17 cellular contexts compared by ENCODE assay signal in genomic region chr12:132476421-132476820, GRCh38. TPM values are rescaled to one million over a fixed set of nuclear protein-coding genes. Genes with fewer than 3 reads are reported as not detected.
DNase-seq lines count a peak whose midpoint lies in the region; ATAC-seq and TF ChIP-seq lines count a peak whose summit lies in the region.
"Had no signal": no experiment of that assay in that cellular context is flagged by ENCODE, and none has a peak within 500 bp of the region (broad histone marks: within the 10 kb centered on the region; RNA-seq: fewer than 3 reads in every experiment).

No MANE protein-coding gene starts in this region.

- H3K4me1 Mint-ChIP-seq in activated CD8-positive, alpha-beta memory T cell treated with anti-CD3 and anti-CD28 coated beads, Interleukin-2, amount 10 ng/mL, durations not matched to agents 7 days and 5 days: peaks cover 31% of the 10 kb centered on the region
- H3K4me1 Mint-ChIP-seq in CD14-positive monocyte (peaks cover 38% of the 10 kb centered on the region), memory B cell (peaks cover 47% of the 10 kb centered on the region)
- H3K4me1 Mint-ChIP-seq in activated CD8-positive, alpha-beta T cell treated with anti-CD3 and anti-CD28 coated beads for 36 hours (ENCODE audit: low read depth): peaks cover 34% of the 10 kb centered on the region

- TF ChIP-seq CTCF in CD14-positive monocyte (IDR thresholded peaks at IDR 0.05): no peak
- no peak for TF ChIP-seq CTCF in activated CD8-positive, alpha-beta T cell treated with anti-CD3 and anti-CD28 coated beads for 36 hours (IDR thresholded peaks at IDR 0.05)

- H3K27ac Mint-ChIP-seq in activated CD8-positive, alpha-beta memory T cell treated with anti-CD3 and anti-CD28 coated beads, Interleukin-2, amount 10 ng/mL, durations not matched to agents 7 days and 5 days: peak overlapping the region; percentile 46
- H3K27ac Mint-ChIP-seq in CD14-positive monocyte (peak overlapping the region in 6 of 7 donors; percentile 61 to 92 (median 86)), memory B cell (peak overlapping the region; percentile 73)
- peak overlapping the region; percentile 57 for H3K27ac Mint-ChIP-seq in activated CD8-positive, alpha-beta T cell treated with anti-CD3 and anti-CD28 coated beads for 36 hours

- intact Hi-C loops in CD14-positive monocyte (cut with micrococcal nuclease): no loop called here
- intact Hi-C loops in activated CD8-positive, alpha-beta T cell treated with anti-CD3 and anti-CD28 coated beads for 36 hours (cut with micrococcal nuclease): no loop called here

- POLR2A ChIA-PET in activated CD8-positive, alpha-beta T cell treated with anti-CD3 and anti-CD28 coated beads for 36 hours (lab: Charles Lee): no interaction called here

- no peak for ATAC-seq in activated CD8-positive, alpha-beta memory T cell treated with anti-CD3 and anti-CD28 coated beads, Interleukin-2, amount 10 ng/mL, durations not matched to agents 7 days and 5 days
- no peak for ATAC-seq in activated CD8-positive, alpha-beta T cell treated with anti-CD3 and anti-CD28 coated beads for 36 hours
- no peak for ATAC-seq in memory B cell (ENCODE audit: low read depth)
- ATAC-seq: pancreas had no signal

- no peak overlapping the region for H3K4me3 Mint-ChIP-seq in activated CD8-positive, alpha-beta memory T cell treated with anti-CD3 and anti-CD28 coated beads, Interleukin-2, amount 10 ng/mL, durations not matched to agents 7 days and 5 days
- peak overlapping the region; percentile 12 to 68 for H3K4me3 Mint-ChIP-seq in CD14-positive monocyte
- no peak overlapping the region for H3K4me3 Mint-ChIP-seq in activated CD8-positive, alpha-beta T cell treated with anti-CD3 and anti-CD28 coated beads for 36 hours
- H3K4me3 Mint-ChIP-seq in memory B cell: peak overlapping the region; percentile 25

- no peaks in the 10 kb centered on the region for H3K9me3 Mint-ChIP-seq in activated CD8-positive, alpha-beta memory T cell treated with anti-CD3 and anti-CD28 coated beads, Interleukin-2, amount 10 ng/mL, durations not matched to agents 7 days and 5 days (ENCODE audit: low read depth)
- H3K9me3 Mint-ChIP-seq in CD14-positive monocyte (peaks cover 0 to 14% (median 2%) of the 10 kb centered on the region in 7 donors), memory B cell (no peaks in the 10 kb centered on the region)
- peaks cover 1% of the 10 kb centered on the region for H3K9me3 Mint-ChIP-seq in activated CD8-positive, alpha-beta T cell treated with anti-CD3 and anti-CD28 coated beads for 36 hours

- DNase-seq in activated CD8-positive, alpha-beta memory T cell treated with anti-CD3 and anti-CD28 coated beads, Interleukin-2, amount 10 ng/mL, durations not matched to agents 7 days and 5 days: no peak
- no peak for DNase-seq in activated CD8-positive, alpha-beta memory T cell treated with anti-CD3 and anti-CD28 coated beads, Interleukin-2, amount 50 U/mL, for 4 hours
- DNase-seq in CD14-positive monocyte (ENCODE audit: low spot score) (no peak), memory B cell (ENCODE audit: low spot score in 2 of 2) (no peak), H4 (ENCODE audit: low spot score) (no peak), inferior parietal cortex (ENCODE audit: extremely low spot score) (no peak), NCI-H1417 (lab: John Stamatoyannopoulos, UW) (no peak)
- DNase-seq in activated CD8-positive, alpha-beta T cell treated with anti-CD3 and anti-CD28 coated beads for 36 hours: no peak
- DNase-seq: central memory CD4-positive, alpha-beta T cell; effector CD4-positive, alpha-beta T cell; H7; kidney glomerular epithelial cell; NCI-H187; NCI-H774; SW 1271; tibial artery had no signal

- H3K27me3 Mint-ChIP-seq in activated CD8-positive, alpha-beta memory T cell treated with anti-CD3 and anti-CD28 coated beads, Interleukin-2, amount 10 ng/mL, durations not matched to agents 7 days and 5 days: no peaks in the 10 kb centered on the region
- H3K27me3 Mint-ChIP-seq in CD14-positive monocyte (ENCODE audit: low read depth in 3 of 3): peaks cover 6 to 35% (median 12%) of the 10 kb centered on the region in 3 donors
- H3K27me3 Mint-ChIP-seq in activated CD8-positive, alpha-beta T cell treated with anti-CD3 and anti-CD28 coated beads for 36 hours: no peaks in the 10 kb centered on the region
- no peaks in the 10 kb centered on the region for H3K27me3 Mint-ChIP-seq in memory B cell

- CTCF ChIA-PET in activated CD8-positive, alpha-beta memory T cell treated with anti-CD3 and anti-CD28 coated beads, Interleukin-2, amount 10 ng/mL, durations not matched to agents 7 days and 5 days (lab: Charles Lee): interaction anchor here (0.7 to 1.6 kb wide), 2 partner anchors 11 to 85 kb away, joined by 3 read pairs; no protein-coding TSS in a partner anchor
- CTCF ChIA-PET in activated CD8-positive, alpha-beta T cell treated with anti-CD3 and anti-CD28 coated beads for 36 hours (lab: Charles Lee): interaction anchor here (1.0 kb wide), 1 partner anchor 10 kb away, joined by 3 read pairs; no protein-coding TSS in a partner anchor

- H3K36me3 Mint-ChIP-seq in activated CD8-positive, alpha-beta memory T cell treated with anti-CD3 and anti-CD28 coated beads, Interleukin-2, amount 10 ng/mL, durations not matched to agents 7 days and 5 days: no peaks in the 10 kb centered on the region
- no peaks in the 10 kb centered on the region for H3K36me3 Mint-ChIP-seq in CD14-positive monocyte
- H3K36me3 Mint-ChIP-seq in activated CD8-positive, alpha-beta T cell treated with anti-CD3 and anti-CD28 coated beads for 36 hours (ENCODE audit: low read depth): no peaks in the 10 kb centered on the region
- no peaks in the 10 kb centered on the region for H3K36me3 Mint-ChIP-seq in memory B cell

RNA-seq across cellular contexts. Expression of gene FBRSL1, which starts 13.5 kb away (rescaled TPM):
- total RNA-seq in activated CD8-positive, alpha-beta memory T cell treated with anti-CD3 and anti-CD28 coated beads, Interleukin-2, amount 10 ng/mL, durations not matched to agents 7 days and 5 days: 10 to 100 TPM; 48.1 to 48.6 TPM
- polyA plus RNA-seq in CD14-positive monocyte: under 1 TPM; 0.39 to 0.74 TPM
- total RNA-seq in activated CD8-positive, alpha-beta T cell treated with anti-CD3 and anti-CD28 coated beads for 36 hours: 10 to 100 TPM; 41.4 to 48.1 TPM
- total RNA-seq in H4 (2014; rRNA removed; shearing (Covaris generic)): 1.5 and 1.8 TPM in 2 replicates

Comparison
In these comparisons a context has a peak if more than half of its experiments do, and no peak if none do; other contexts are left out.
1. H3K4me3 Mint-ChIP-seq: peak in CD14-positive monocyte (2 of 2) and memory B cell (single experiment); none in activated CD8-positive, alpha-beta memory T cell treated with anti-CD3 and anti-CD28 coated beads, Interleukin-2, amount 10 ng/mL, durations not matched to agents 7 days and 5 days (single experiment) and activated CD8-positive, alpha-beta T cell treated with anti-CD3 and anti-CD28 coated beads for 36 hours (single experiment).
2. RNA of gene FBRSL1, which starts 13.5 kb away (total RNA-seq): 48.1 to 48.6 TPM in activated CD8-positive, alpha-beta memory T cell treated with anti-CD3 and anti-CD28 coated beads, Interleukin-2, amount 10 ng/mL, durations not matched to agents 7 days and 5 days and 41.4 to 48.1 TPM in activated CD8-positive, alpha-beta T cell treated with anti-CD3 and anti-CD28 coated beads for 36 hours; 1.5 to 1.8 TPM in H4; every median in the first group is over 10 times any median in the second.
3. Peak in every context shown above with its lines, with median percentiles within 50 percentile points of each other: H3K27ac Mint-ChIP-seq.